Comparison of ENCODE assay signal across 22 cellular contexts in the genomic region with DNA sequence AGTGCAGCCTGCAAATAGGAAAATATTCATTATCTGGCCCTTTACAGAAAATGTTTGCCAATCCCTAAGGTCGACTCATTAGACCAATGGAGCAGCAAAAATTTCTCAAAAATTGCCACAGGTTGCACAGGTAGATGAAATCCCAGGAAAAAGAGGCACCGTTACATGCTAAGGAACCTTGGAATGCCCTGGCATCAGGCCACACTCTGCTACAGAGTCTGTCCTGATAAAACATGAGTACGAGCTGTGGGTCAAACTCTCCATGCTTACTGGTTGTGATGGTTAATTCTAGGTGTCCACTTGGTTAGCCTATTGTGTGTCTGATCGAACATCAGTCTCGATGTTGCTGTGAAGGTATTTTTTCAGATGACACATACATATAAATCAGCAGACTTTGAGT. TPM values are rescaled to one million over a fixed set of nuclear protein-coding genes. Genes with fewer than 3 reads are reported as not detected.
"Had no signal": no experiment of that assay in that cellular context is flagged by ENCODE, and none has a peak within 500 bp of the region (broad histone marks: within the 10 kb centered on the region; RNA-seq: fewer than 3 reads in every experiment).

No MANE protein-coding gene starts in this region.

- DNase-seq: cortex of kidney; effector CD8-positive, alpha-beta T cell; foreskin melanocyte; hippocampal formation; mammary epithelial cell; occipital lobe; right lobe of liver; stimulated activated CD4-positive, alpha-beta T cell treated with anti-CD3 and anti-CD28 coated beads, Interleukin-2, amount 100 ng/mL, for 24 hours; stimulated activated naive CD4-positive, alpha-beta T cell; upper lobe of left lung; uterus had no signal

- H3K9ac ChIP-seq: parathyroid adenoma had no signal

- H3K79me2 ChIP-seq: parathyroid adenoma had no signal

- H3K36me3 ChIP-seq: prostate gland, thyroid gland, uterus had no signal

- H3K27me3 ChIP-seq: dorsolateral prefrontal cortex, right lobe of liver, suprapubic skin, thyroid gland, upper lobe of left lung, uterus had no signal

- H3K9me3 ChIP-seq: prostate gland, right lobe of liver, suprapubic skin, thyroid gland, upper lobe of left lung, uterus had no signal

- H3K27ac ChIP-seq: parathyroid adenoma, prostate gland, right lobe of liver, suprapubic skin, thyroid gland, upper lobe of left lung, uterus had no signal

- H2AFZ ChIP-seq: parathyroid adenoma had no signal

- H3K4me3 ChIP-seq: dorsolateral prefrontal cortex, prostate gland, right lobe of liver, suprapubic skin, thyroid gland, upper lobe of left lung, uterus had no signal

- FAIRE-seq: islet of Langerhans had no signal

- H3K4me1 ChIP-seq: parathyroid adenoma, prostate gland, uterus had no signal

RNA-seq across cellular contexts. Expression of gene TMEM72, which starts 40.7 kb away (rescaled TPM):
- total RNA-seq: chondrocyte; lower leg skin; mammary epithelial cell; mucosa of gallbladder; natural killer cell treated with Interleukin-12 subunit alpha and Interleukin-12 subunit beta and Interleukin-15 and Interleukin-18, amount 100 ng/mL, for 72 hours; right lobe of liver; suprapubic skin; thyroid gland had no signal
- polyA plus RNA-seq: esophagus, mammary epithelial cell had no signal
